In genomic region chr18:63994783-63995399, GRCh38 we compare ENCODE assay signal across 8 cellular contexts. TPM values are rescaled to one million over a fixed set of nuclear protein-coding genes. Genes with fewer than 3 reads are reported as not detected.
DNase-seq lines count a peak whose midpoint lies in the region; ATAC-seq and TF ChIP-seq lines count a peak whose summit lies in the region.

No MANE protein-coding gene starts in this region.

- no peak overlapping the region for H3K9ac ChIP-seq in liver (ENCODE audit: low read depth in 1 of 2, low read length in 2 of 2)

- DNase-seq in A673 (ENCODE audit: low spot score) (peak; percentile 71), GM12865 (ENCODE audit: low read depth) (peak; percentile 51), KBM-7 (peak; percentile 66), T follicular helper cell (ENCODE audit: low read depth) (peak; percentile 6), coronary artery (ENCODE audit: low spot score) (no peak), cerebellar nuclear complex (lab: John Stamatoyannopoulos, UW) (no peak)
- peak; percentile 23 for DNase-seq in stimulated activated naive B cell treated with anti-CD40 and anti-IgM and Interleukin-4, amounts not matched to agents 10 μg/mL and 1 μg/mL and 100 μg/mL, for 72 hours

- peak; percentile 81 to 88 for TF ChIP-seq RAD21 in liver (IDR thresholded peaks at IDR 0.05)

- peaks cover 7 to 9% of the 10 kb centered on the region in 2 donors for H3K9me3 Mint-ChIP-seq in stimulated activated naive B cell treated with anti-CD40 and anti-IgM and Interleukin-4, amounts not matched to agents 10 μg/mL and 1 μg/mL and 100 μg/mL, for 72 hours

- H3K4me3 Mint-ChIP-seq in stimulated activated naive B cell treated with anti-CD40 and anti-IgM and Interleukin-4, amounts not matched to agents 10 μg/mL and 1 μg/mL and 100 μg/mL, for 72 hours = no peak overlapping the region

- peak; percentile 90 for TF ChIP-seq CTCF in A673 (conservative IDR thresholded peaks at IDR 0.05; ENCODE audit: low read depth, low read length)
- peak; percentile 86 for TF ChIP-seq CTCF in GM12865 (IDR thresholded peaks at IDR 0.05; ENCODE audit: insufficient read depth, low read depth, low read length, missing control alignments)
- TF ChIP-seq CTCF in coronary artery (IDR thresholded peaks at IDR 0.05) = peak; percentile 83
- TF ChIP-seq CTCF in liver (IDR thresholded peaks at IDR 0.05; ENCODE audit: low read depth, low read length, missing input control) = peak; percentile 92

- no peaks in the 10 kb centered on the region for H3K27me3 Mint-ChIP-seq in stimulated activated naive B cell treated with anti-CD40 and anti-IgM and Interleukin-4, amounts not matched to agents 10 μg/mL and 1 μg/mL and 100 μg/mL, for 72 hours

- H3K27me3 ChIP-seq in A673 (replicated peaks; ENCODE audit: insufficient read depth, low read depth, low read length, poor library complexity) = no peaks in the 10 kb centered on the region
- H3K27me3 ChIP-seq in liver (ENCODE audit: control insufficient read depth in 4 of 4, insufficient read depth in 4 of 4, low read length in 3 of 4) = no peaks in the 10 kb centered on the region

- WGBS in liver = 19% methylated on average over 6 of the region's 6 CpGs

- H3K36me3 Mint-ChIP-seq in stimulated activated naive B cell treated with anti-CD40 and anti-IgM and Interleukin-4, amounts not matched to agents 10 μg/mL and 1 μg/mL and 100 μg/mL, for 72 hours = peaks cover 15 to 24% of the 10 kb centered on the region in 2 donors

- no peak overlapping the region for H3K27ac Mint-ChIP-seq in stimulated activated naive B cell treated with anti-CD40 and anti-IgM and Interleukin-4, amounts not matched to agents 10 μg/mL and 1 μg/mL and 100 μg/mL, for 72 hours

- H3K27ac ChIP-seq in A673 (ENCODE audit: low read depth, low read length, poor library complexity, severe bottlenecking) = no peak overlapping the region
- no peak overlapping the region for H3K27ac ChIP-seq in coronary artery
- no peak overlapping the region for H3K27ac ChIP-seq in liver (ENCODE audit: low read depth in 1 of 2, low read length in 2 of 2)

- H3K4me1 Mint-ChIP-seq in stimulated activated naive B cell treated with anti-CD40 and anti-IgM and Interleukin-4, amounts not matched to agents 10 μg/mL and 1 μg/mL and 100 μg/mL, for 72 hours = no peaks in the 10 kb centered on the region

- in situ Hi-C loops in KBM-7 (cut with MboI; ENCODE audit: low pct_unique_long_range_greater_than_20kb, low sequenced_read_pairs) = no loop called here

- H3K4me3 ChIP-seq in A673 (ENCODE audit: low read depth, low read length, poor library complexity, severe bottlenecking) = no peak overlapping the region
- H3K4me3 ChIP-seq in GM12865 (ENCODE audit: low read depth, low read length) = no peak overlapping the region
- no peak overlapping the region for H3K4me3 ChIP-seq in coronary artery
- H3K4me3 ChIP-seq in liver (ENCODE audit: low read depth in 1 of 3, low read length in 3 of 3) = no peak overlapping the region

- intact Hi-C loops in A673 (cut with micrococcal nuclease; ENCODE audit: unreplicated experiment) = loop anchor here (1.0 kb wide), 1 partner anchor 104 kb away; no protein-coding TSS in a partner anchor

- peak in 1 of 2 donors; percentile 42 for ATAC-seq in stimulated activated naive B cell treated with anti-CD40 and anti-IgM and Interleukin-4, amounts not matched to agents 10 μg/mL and 1 μg/mL and 100 μg/mL, for 72 hours (replicated peaks)

- CTCF ChIA-PET in A673 (lab: Charles Lee) = interaction anchor here (0.6 to 1.2 kb wide), 2 partner anchors 10 to 20 kb away, joined by 4 read pairs; no protein-coding TSS in a partner anchor

- BruUV-seq in A673 (replicated peaks; lab: Mats Ljungman, UMichigan) = no TSS peak

- H3K4me1 ChIP-seq in A673 (ENCODE audit: insufficient read depth, low read length, poor library complexity, severe bottlenecking) (no peaks in the 10 kb centered on the region), liver (ENCODE audit: control insufficient read depth in 4 of 4, insufficient read depth in 4 of 4, low read length in 3 of 4) (no peaks in the 10 kb centered on the region)

- H3K9me3 ChIP-seq in A673 (ENCODE audit: low read depth, low read length, poor library complexity, severe bottlenecking) = peaks cover 9% of the 10 kb centered on the region
- no peaks in the 10 kb centered on the region for H3K9me3 ChIP-seq in liver (ENCODE audit: control insufficient read depth in 4 of 4, low read length in 3 of 4)

- POLR2A ChIA-PET in A673 (lab: Charles Lee; ENCODE audit: low non-redundant PET) = no interaction called here

- H3K36me3 ChIP-seq in A673 (ENCODE audit: insufficient read depth, low read length, poor library complexity, severe bottlenecking) = no peaks in the 10 kb centered on the region
- H3K36me3 ChIP-seq in liver (ENCODE audit: control insufficient read depth in 4 of 4, insufficient read depth in 3 of 4, low read depth in 1 of 4, low read length in 3 of 4) = no peaks in the 10 kb centered on the region

TF ChIP-seq in liver, 16 proteins besides CTCF, POLR2A, EP300 and RAD21:
- TF ChIP-seq ATF3 (IDR thresholded peaks at IDR 0.05) (peak; percentile 44), ZBTB33 (IDR thresholded peaks at IDR 0.05) (no peak), GABPA (IDR thresholded peaks at IDR 0.05 in 1 of 2, conservative IDR thresholded peaks at IDR 0.05 in 1 of 2) (no peak)

RNA-seq across cellular contexts. Expression of gene SERPINB8, which starts 25.0 kb away (rescaled TPM):
- 11.3 and 26.4 TPM in 2 replicates for total RNA-seq in A673 (2021)
- 1 to 10 TPM; 2.5 to 5.1 TPM for total RNA-seq in liver
- polyA plus RNA-seq in liver = 1 to 10 TPM; 8.3 to 8.6 TPM

RNA-seq across cellular contexts. Expression of gene HMSD, which starts 45.8 kb away (rescaled TPM):
- 31.6 and 58.1 TPM in 2 replicates for total RNA-seq in A673 (2021)
- under 1 TPM in 1 of 2 donors, not detected in 1; 0.28 TPM for total RNA-seq in liver
- polyA plus RNA-seq in liver = under 1 TPM; 0.13 to 0.14 TPM

Comparison
In these comparisons a context has a peak if more than half of its experiments do, and no peak if none do; other contexts are left out.
1. DNase-seq: peak in A673 (single experiment), GM12865 (single experiment), KBM-7 (single experiment), T follicular helper cell (single experiment) and stimulated activated naive B cell treated with anti-CD40 and anti-IgM and Interleukin-4, amounts not matched to agents 10 μg/mL and 1 μg/mL and 100 μg/mL, for 72 hours (single experiment); none in coronary artery (single experiment) and cerebellar nuclear complex (0 of 2).
2. RNA of gene HMSD, which starts 45.8 kb away (total RNA-seq): 31.6 to 58.1 TPM in A673; 0.28 TPM in liver; every median in the first group is over 10 times any median in the second.
3. Peak in every context shown above with its lines, with median percentiles within 50 percentile points of each other: CTCF ChIP-seq.